ENCODE assay signal across 8 cellular contexts in the genomic region with DNA sequence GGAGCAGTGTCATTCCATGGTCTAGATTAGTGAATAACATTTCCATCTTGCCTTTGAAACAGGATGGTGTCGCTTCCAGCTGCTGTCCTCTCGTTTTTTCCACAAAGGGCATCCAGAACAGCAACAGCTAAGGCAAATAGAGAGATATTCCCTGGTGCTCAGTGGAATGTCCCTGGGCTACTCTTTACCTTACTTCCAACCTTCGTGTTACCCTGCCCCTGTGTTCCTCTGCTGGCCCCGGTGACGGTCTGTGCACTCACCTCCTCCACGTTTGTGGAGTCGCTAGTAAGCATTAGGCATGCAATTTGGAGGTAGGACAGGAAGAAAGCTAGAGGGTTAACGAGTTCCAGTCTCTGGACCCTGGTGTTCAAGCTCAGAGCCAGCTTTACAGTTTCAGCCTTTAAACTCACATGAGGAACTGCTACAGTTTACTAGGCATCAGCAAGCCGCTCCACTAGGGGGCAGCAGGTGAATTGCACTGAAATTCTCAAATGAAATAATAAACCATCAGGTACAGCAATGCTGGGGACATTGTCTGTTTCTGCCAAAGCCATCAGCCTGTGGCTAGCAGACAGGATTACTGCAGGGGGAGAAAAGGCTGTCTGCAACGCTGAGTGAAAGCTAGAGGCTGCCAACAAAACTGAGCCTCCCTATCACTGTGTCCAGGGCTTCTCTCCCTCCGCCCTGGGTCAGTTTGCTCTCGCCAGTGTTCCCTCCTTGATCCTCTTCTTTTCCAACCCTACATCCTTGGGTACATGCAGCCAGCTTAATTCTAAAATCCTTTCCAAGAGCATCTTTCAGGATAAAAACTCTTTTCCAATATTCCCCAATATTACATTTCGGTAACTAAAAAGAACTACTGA. TPM values are rescaled to one million over a fixed set of nuclear protein-coding genes. Genes with fewer than 3 reads are reported as not detected.
A peak's percentile ranks its signal among the peaks of the same experiment; 100 is the strongest.
DNase-seq lines count a peak whose midpoint lies in the region; ATAC-seq, FAIRE-seq and TF ChIP-seq lines count a peak whose summit lies in the region.

No MANE protein-coding gene starts in this region.

- DNase-seq in DMS79 (lab: John Stamatoyannopoulos, UW): peak; percentile 34
- peak; percentile 85 for DNase-seq in H4 (ENCODE audit: low spot score)
- peak; percentile 67 for DNase-seq in NCI-H1105 treated with DMSO at 0.1 percent for 48 hours (lab: John Stamatoyannopoulos, UW)
- peak; percentile 21 to 74 (median 58) for DNase-seq in T-helper 2 cell
- peak in 1 of 2 donors; percentile 82 for DNase-seq in ascending aorta (ENCODE audit: low spot score in 2 of 2)
- DNase-seq in hypothalamus (lab: John Stamatoyannopoulos, UW): peak in 49 of 51 donors; percentile 2 to 89 (median 44)
- DNase-seq in small intestine: peak; percentile 69

- H3K4me3 ChIP-seq in ascending aorta (no peak overlapping the region), small intestine (ENCODE audit: low read depth in 1 of 2, low read length in 2 of 2) (no peak overlapping the region)

- no peak for FAIRE-seq in small intestine (lab: Jason Lieb, UNC)

- peak; percentile 58 to 86 (median 69) for TF ChIP-seq CTCF in ascending aorta (IDR thresholded peaks at IDR 0.05)

- WGBS in small intestine, 3 donors: 57 to 61% (median 57%) methylated on average over 13 of the region's 13 CpGs

- peaks cover 20 to 32% of the 10 kb centered on the region in 2 donors for H3K36me3 ChIP-seq in ascending aorta
- peaks cover 3 to 8% of the 10 kb centered on the region in 2 donors for H3K36me3 ChIP-seq in small intestine (ENCODE audit: control insufficient read depth in 2 of 2, insufficient read depth in 2 of 2, low read length in 2 of 2)

- H3K27me3 ChIP-seq in ascending aorta (no peaks in the 10 kb centered on the region), small intestine (ENCODE audit: control insufficient read depth in 2 of 2, insufficient read depth in 2 of 2, low read length in 2 of 2) (no peaks in the 10 kb centered on the region)

- no peaks in the 10 kb centered on the region for H3K9me3 ChIP-seq in ascending aorta
- H3K9me3 ChIP-seq in small intestine (ENCODE audit: control insufficient read depth, low read depth): no peaks in the 10 kb centered on the region

- peaks cover 0 to 5% of the 10 kb centered on the region in 2 donors for H3K4me1 ChIP-seq in ascending aorta
- H3K4me1 ChIP-seq in small intestine (ENCODE audit: control insufficient read depth in 2 of 2, insufficient read depth in 1 of 2, low read depth in 1 of 2, low read length in 1 of 2): no peaks in the 10 kb centered on the region

- no peak for ATAC-seq in HG02840 (IDR thresholded peaks at IDR 0.05; ENCODE audit: low FRiP score, unreplicated experiment)

- H3K27ac ChIP-seq in ascending aorta: no peak overlapping the region
- no peak overlapping the region for H3K27ac ChIP-seq in small intestine (ENCODE audit: low read depth in 1 of 2, low read length in 1 of 2)

- intact Hi-C loops in ascending aorta (cut with DNase I): loop anchor here (1.0 kb wide), 1 partner anchor 320 kb away; no protein-coding TSS in a partner anchor

RNA-seq across cellular contexts. Expression of gene MRPL32, which starts 9.0 kb away (rescaled TPM):
- 114 and 145 TPM in 2 replicates for total RNA-seq in H4 (2014; rRNA removed; shearing (Covaris generic))
- total RNA-seq in ascending aorta: 24.3 TPM
- polyA plus RNA-seq in small intestine: 10 to 100 TPM; 55.1 to 82.6 (median 68.0) TPM

RNA-seq across cellular contexts. Expression of gene PSMA2, which starts 9.2 kb away (rescaled TPM):
- 653 and 656 TPM in 2 replicates for total RNA-seq in H4 (2014; rRNA removed; shearing (Covaris generic))
- total RNA-seq in ascending aorta: 61.4 TPM
- polyA plus RNA-seq in small intestine: 100 to 1,000 TPM; 142 to 181 (median 169) TPM

RNA-seq across cellular contexts. Expression of gene C7orf25, which starts 29.3 kb away (rescaled TPM):
- 13.2 and 15.8 TPM in 2 replicates for total RNA-seq in H4 (2014; rRNA removed; shearing (Covaris generic))
- total RNA-seq in ascending aorta: 0.75 TPM
- 1 to 10 TPM; 3.8 to 5.1 (median 4.5) TPM for polyA plus RNA-seq in small intestine

Comparison
In these comparisons a context has a peak if more than half of its experiments do, and no peak if none do; other contexts are left out.
1. RNA of gene PSMA2, which starts 9.2 kb away (total RNA-seq): 653 to 656 TPM in H4; 61.4 TPM in ascending aorta (single experiment); every median in the first group is over 10 times any median in the second.